Comparison of ENCODE assay signal across 12 cellular contexts in genomic region chr15:88641959-88642452, GRCh38. TPM values are rescaled to one million over a fixed set of nuclear protein-coding genes. Genes with fewer than 3 reads are reported as not detected.
DNase-seq lines count a peak whose midpoint lies in the region; ATAC-seq and TF ChIP-seq lines count a peak whose summit lies in the region.
"Had no signal": no experiment of that assay in that cellular context is flagged by ENCODE, and none has a peak within 500 bp of the region (broad histone marks: within the 10 kb centered on the region; RNA-seq: fewer than 3 reads in every experiment).

No MANE protein-coding gene starts in this region.

- no peaks in the 10 kb centered on the region for H3K27me3 Mint-ChIP-seq in T-helper 1 cell treated with Interleukin-12 subunit alpha and Interleukin-12 subunit beta and Interleukin-4 antibody, amounts not matched to agents 30 μg/mL and 1 μg/mL, for 36 hours (ENCODE audit: low read depth)
- peaks cover 1% of the 10 kb centered on the region for H3K27me3 Mint-ChIP-seq in activated T-helper 1 cell treated with anti-CD3 and anti-CD28 coated beads, Interleukin-12 subunit alpha, Interleukin-12 subunit beta, Interleukin-2, Interleukin-4 antibody, amounts not matched to agents 30 ng/mL and 10 ng/mL and 1 ng/mL, durations not matched to agents 14 hours and 24 hours and 36 hours (ENCODE audit: insufficient read depth)
- H3K27me3 Mint-ChIP-seq in naive thymus-derived CD8-positive, alpha-beta T cell: no peaks in the 10 kb centered on the region
- H3K27me3 Mint-ChIP-seq: dendritic cell treated with granulocyte-macrophage colony-stimulating factor and Interleukin-4, amounts not matched to agents 40 ng/mL and 50 ng/mL, for 4 days had no signal

- intact Hi-C loops in activated T-helper 1 cell treated with anti-CD3 and anti-CD28 coated beads, Interleukin-12 subunit alpha, Interleukin-12 subunit beta, Interleukin-2, Interleukin-4 antibody, amounts not matched to agents 30 ng/mL and 10 ng/mL and 1 ng/mL, durations not matched to agents 14 hours and 24 hours and 36 hours (cut with micrococcal nuclease): no loop called here

- POLR2A ChIA-PET in naive thymus-derived CD8-positive, alpha-beta T cell (lab: Charles Lee): interaction anchor here (0.7 to 8.4 kb wide), 3 partner anchors 15 to 161 kb away, joined by 3 to 80 read pairs (median 3); no protein-coding TSS in a partner anchor

- ATAC-seq in naive thymus-derived CD8-positive, alpha-beta T cell: no peak
- no peak for ATAC-seq in GM21737 (IDR thresholded peaks at IDR 0.05; ENCODE audit: unreplicated experiment)

- H3K36me3 Mint-ChIP-seq in T-helper 1 cell treated with Interleukin-12 subunit alpha and Interleukin-12 subunit beta and Interleukin-4 antibody, amounts not matched to agents 30 μg/mL and 1 μg/mL, for 36 hours (ENCODE audit: low read depth): peaks cover 40% of the 10 kb centered on the region
- peaks cover 36% of the 10 kb centered on the region for H3K36me3 Mint-ChIP-seq in activated T-helper 1 cell treated with anti-CD3 and anti-CD28 coated beads, Interleukin-12 subunit alpha, Interleukin-12 subunit beta, Interleukin-2, Interleukin-4 antibody, amounts not matched to agents 30 ng/mL and 10 ng/mL and 1 ng/mL, durations not matched to agents 14 hours and 24 hours and 36 hours (ENCODE audit: low read depth)
- H3K36me3 Mint-ChIP-seq in naive thymus-derived CD8-positive, alpha-beta T cell: peaks cover 9 to 60% (median 19%) of the 10 kb centered on the region in 3 donors

- H3K4me3 ChIP-seq in GM12865 (ENCODE audit: low read depth, low read length): peak overlapping the region; percentile 82

- TF ChIP-seq CTCF in GM12865 (IDR thresholded peaks at IDR 0.05; ENCODE audit: insufficient read depth, low read depth, low read length, missing control alignments): no peak

- peaks cover 49% of the 10 kb centered on the region for H3K4me1 Mint-ChIP-seq in T-helper 1 cell treated with Interleukin-12 subunit alpha and Interleukin-12 subunit beta and Interleukin-4 antibody, amounts not matched to agents 30 μg/mL and 1 μg/mL, for 36 hours (ENCODE audit: low read depth)
- peaks cover 70% of the 10 kb centered on the region for H3K4me1 Mint-ChIP-seq in activated T-helper 1 cell treated with anti-CD3 and anti-CD28 coated beads, Interleukin-12 subunit alpha, Interleukin-12 subunit beta, Interleukin-2, Interleukin-4 antibody, amounts not matched to agents 30 ng/mL and 10 ng/mL and 1 ng/mL, durations not matched to agents 14 hours and 24 hours and 36 hours (ENCODE audit: low read depth)
- H3K4me1 Mint-ChIP-seq in naive thymus-derived CD8-positive, alpha-beta T cell: peaks cover 44 to 89% (median 84%) of the 10 kb centered on the region in 4 donors

- DNase-seq in T-helper 1 cell: no peak
- DNase-seq in GM12865 (ENCODE audit: low read depth): no peak
- DNase-seq in activated T-helper 1 cell treated with anti-CD3 and anti-CD28 coated beads, Interleukin-12 subunit alpha, Interleukin-12 subunit beta, Interleukin-2, Interleukin-4 antibody, amounts not matched to agents 30 ng/mL and 10 ng/mL and 1 ng/mL, durations not matched to agents 14 hours and 24 hours and 36 hours (ENCODE audit: low spot score): no peak
- no peak for DNase-seq in naive thymus-derived CD8-positive, alpha-beta T cell
- DNase-seq in NCI-H510A treated with DMSO at 0.1 percent for 48 hours (lab: John Stamatoyannopoulos, UW): no peak
- no peak for DNase-seq in NCI-H774 (lab: John Stamatoyannopoulos, UW)
- DNase-seq: HFFc6 had no signal

- H3K27ac Mint-ChIP-seq in T-helper 1 cell treated with Interleukin-12 subunit alpha and Interleukin-12 subunit beta and Interleukin-4 antibody, amounts not matched to agents 30 μg/mL and 1 μg/mL, for 36 hours: peak overlapping the region; percentile 45
- H3K27ac Mint-ChIP-seq in activated T-helper 1 cell treated with anti-CD3 and anti-CD28 coated beads, Interleukin-12 subunit alpha, Interleukin-12 subunit beta, Interleukin-2, Interleukin-4 antibody, amounts not matched to agents 30 ng/mL and 10 ng/mL and 1 ng/mL, durations not matched to agents 14 hours and 24 hours and 36 hours: no peak overlapping the region
- peak overlapping the region; percentile 79 to 99 (median 92) for H3K27ac Mint-ChIP-seq in naive thymus-derived CD8-positive, alpha-beta T cell
- H3K27ac Mint-ChIP-seq: dendritic cell treated with granulocyte-macrophage colony-stimulating factor and Interleukin-4, amounts not matched to agents 40 ng/mL and 50 ng/mL, for 4 days; HFFc6 had no signal

- H3K9me3 Mint-ChIP-seq in T-helper 1 cell treated with Interleukin-12 subunit alpha and Interleukin-12 subunit beta and Interleukin-4 antibody, amounts not matched to agents 30 μg/mL and 1 μg/mL, for 36 hours: no peaks in the 10 kb centered on the region
- H3K9me3 Mint-ChIP-seq in activated T-helper 1 cell treated with anti-CD3 and anti-CD28 coated beads, Interleukin-12 subunit alpha, Interleukin-12 subunit beta, Interleukin-2, Interleukin-4 antibody, amounts not matched to agents 30 ng/mL and 10 ng/mL and 1 ng/mL, durations not matched to agents 14 hours and 24 hours and 36 hours: no peaks in the 10 kb centered on the region
- no peaks in the 10 kb centered on the region for H3K9me3 Mint-ChIP-seq in naive thymus-derived CD8-positive, alpha-beta T cell
- H3K9me3 Mint-ChIP-seq: dendritic cell treated with granulocyte-macrophage colony-stimulating factor and Interleukin-4, amounts not matched to agents 40 ng/mL and 50 ng/mL, for 4 days; HFFc6; neural crest cell had no signal

- peak overlapping the region; percentile 5 for H3K4me3 Mint-ChIP-seq in T-helper 1 cell treated with Interleukin-12 subunit alpha and Interleukin-12 subunit beta and Interleukin-4 antibody, amounts not matched to agents 30 μg/mL and 1 μg/mL, for 36 hours
- peak overlapping the region; percentile 63 for H3K4me3 Mint-ChIP-seq in activated T-helper 1 cell treated with anti-CD3 and anti-CD28 coated beads, Interleukin-12 subunit alpha, Interleukin-12 subunit beta, Interleukin-2, Interleukin-4 antibody, amounts not matched to agents 30 ng/mL and 10 ng/mL and 1 ng/mL, durations not matched to agents 14 hours and 24 hours and 36 hours
- H3K4me3 Mint-ChIP-seq in naive thymus-derived CD8-positive, alpha-beta T cell: peak overlapping the region in 9 of 10 donors; percentile 50 to 99 (median 65)
- H3K4me3 Mint-ChIP-seq: dendritic cell treated with granulocyte-macrophage colony-stimulating factor and Interleukin-4, amounts not matched to agents 40 ng/mL and 50 ng/mL, for 4 days; HFFc6; neural crest cell had no signal

RNA-seq across cellular contexts. Expression of gene ISG20, which starts 3.2 kb away (rescaled TPM):
- total RNA-seq in activated T-helper 1 cell treated with anti-CD3 and anti-CD28 coated beads, Interleukin-12 subunit alpha, Interleukin-12 subunit beta, Interleukin-2, Interleukin-4 antibody, amounts not matched to agents 30 ng/mL and 10 ng/mL and 1 ng/mL, durations not matched to agents 14 hours and 24 hours and 36 hours: 31.2 and 34.9 TPM in 2 replicates
- total RNA-seq in naive thymus-derived CD8-positive, alpha-beta T cell: 100 to 1,000 TPM; 142 to 143 TPM
- 100 to 1,000 TPM; 422 to 562 (median 537) TPM for polyA plus RNA-seq in naive thymus-derived CD8-positive, alpha-beta T cell
- total RNA-seq: frontal cortex had no signal

RNA-seq across cellular contexts. Expression of gene AEN, which starts 20.9 kb away (rescaled TPM):
- 74.2 and 76.4 TPM in 2 replicates for total RNA-seq in activated T-helper 1 cell treated with anti-CD3 and anti-CD28 coated beads, Interleukin-12 subunit alpha, Interleukin-12 subunit beta, Interleukin-2, Interleukin-4 antibody, amounts not matched to agents 30 ng/mL and 10 ng/mL and 1 ng/mL, durations not matched to agents 14 hours and 24 hours and 36 hours
- 10 to 100 TPM; 49.6 to 51.6 TPM for total RNA-seq in naive thymus-derived CD8-positive, alpha-beta T cell
- 10 to 100 TPM; 18.0 to 32.9 (median 25.7) TPM for polyA plus RNA-seq in naive thymus-derived CD8-positive, alpha-beta T cell

Comparison
In these comparisons a context has a peak if more than half of its experiments do, and no peak if none do; other contexts are left out.
1. H3K4me3 Mint-ChIP-seq: peak in every context shown above with its lines; median percentile 65 in naive thymus-derived CD8-positive, alpha-beta T cell; 63 in activated T-helper 1 cell treated with anti-CD3 and anti-CD28 coated beads, Interleukin-12 subunit alpha, Interleukin-12 subunit beta, Interleukin-2, Interleukin-4 antibody, amounts not matched to agents 30 ng/mL and 10 ng/mL and 1 ng/mL, durations not matched to agents 14 hours and 24 hours and 36 hours; 5 in T-helper 1 cell treated with Interleukin-12 subunit alpha and Interleukin-12 subunit beta and Interleukin-4 antibody, amounts not matched to agents 30 μg/mL and 1 μg/mL, for 36 hours.